ENCODE assay signal across 9 cellular contexts in genomic region chr10:132836832-132837540, GRCh38. TPM values are rescaled to one million over a fixed set of nuclear protein-coding genes. Genes with fewer than 3 reads are reported as not detected.
A peak's percentile ranks its signal among the peaks of the same experiment; 100 is the strongest.
DNase-seq lines count a peak whose midpoint lies in the region; ATAC-seq and TF ChIP-seq lines count a peak whose summit lies in the region.
"Had no signal": no experiment of that assay in that cellular context is flagged by ENCODE, and none has a peak within 500 bp of the region (broad histone marks: within the 10 kb centered on the region; RNA-seq: fewer than 3 reads in every experiment).

No MANE protein-coding gene starts in this region.

- peak; percentile 34 for ATAC-seq in left colon

- H3K27me3 ChIP-seq in mammary epithelial cell (ENCODE audit: insufficient read depth, low read length), result peaks cover 2% of the 10 kb centered on the region

- H3K79me2 ChIP-seq in mammary epithelial cell (ENCODE audit: insufficient read depth, low read length), result no peaks in the 10 kb centered on the region

- dilution Hi-C loops in mammary epithelial cell (cut with HindIII; ENCODE audit: low sequenced_read_pairs), result no loop called here

- no peaks in the 10 kb centered on the region for H3K4me1 ChIP-seq in mammary epithelial cell (ENCODE audit: insufficient read depth, low read length)

- BruUV-seq in mammary epithelial cell (replicated peaks; lab: Mats Ljungman, UMichigan), result no TSS peak

- intact Hi-C loops in mammary epithelial cell (cut with micrococcal nuclease), result loop anchor here (2.0 to 10.0 kb wide), 3 partner anchors 185 to 478 kb away; no protein-coding TSS in a partner anchor
- intact Hi-C loops in left colon (cut with DNase I, micrococcal nuclease), result loop anchor here in 1 of 2 donors (10.0 kb wide), 1 partner anchor 288 kb away; no protein-coding TSS in a partner anchor

- no peak overlapping the region for H3K4me3 ChIP-seq in mammary epithelial cell (replicated peaks in 1 of 3; ENCODE audit: insufficient read depth in 1 of 3, low read depth in 2 of 3, low read length in 3 of 3)

- H2AFZ ChIP-seq in mammary epithelial cell (ENCODE audit: low read depth, low read length), result no peak overlapping the region

- H3K36me3 ChIP-seq in mammary epithelial cell (ENCODE audit: insufficient read depth, low read length), result no peaks in the 10 kb centered on the region

- no peak overlapping the region for H3K27ac ChIP-seq in mammary epithelial cell (ENCODE audit: insufficient read depth, low read depth, low read length)

- in situ Hi-C loops in GM13976 (cut with MboI; ENCODE audit: low sequenced_read_pairs, unreplicated experiment), result no loop called here
- in situ Hi-C loops in mammary epithelial cell (cut with MboI; ENCODE audit: low sequenced_read_pairs in 2 of 2), result no loop called here

- no peak overlapping the region for H3K9ac ChIP-seq in mammary epithelial cell (ENCODE audit: insufficient read depth, low read length)

- H3K9me3 ChIP-seq in mammary epithelial cell (replicated peaks; ENCODE audit: insufficient read depth, low read length), result peaks cover 25% of the 10 kb centered on the region

- H3K4me2 ChIP-seq in mammary epithelial cell (ENCODE audit: insufficient read depth, low read depth, low read length), result no peak overlapping the region

- no peak for DNase-seq in AG09319 (ENCODE audit: extremely low read depth, low read depth)
- DNase-seq in GM13976 (ENCODE audit: low spot score), result peak; percentile 89
- peak; percentile 12 for DNase-seq in SW480 (ENCODE audit: low spot score)
- peak; percentile 6 for DNase-seq in mammary epithelial cell
- DNase-seq in left colon, result peak; percentile 21 to 24
- peak; percentile 33 to 53 for DNase-seq in stimulated activated CD4-positive, alpha-beta T cell treated with anti-CD3 and anti-CD28 coated beads, Interleukin-2, amount 100 ng/mL, for 48 hours
- DNase-seq in OCI-M2 (lab: John Stamatoyannopoulos, UW; ENCODE audit: unreplicated experiment), result no peak
- DNase-seq in NCI-H128 (lab: John Stamatoyannopoulos, UW; ENCODE audit: unreplicated experiment), result no peak

- WGBS in mammary epithelial cell (ENCODE audit: low coverage, missing lambda C conversion rate), result 45% methylated on average over 29 of the region's 34 CpGs

- peak; percentile 64 for TF ChIP-seq CTCF in AG09319 (IDR thresholded peaks at IDR 0.05; ENCODE audit: low read depth, low read length)
- peak; percentile 82 for TF ChIP-seq CTCF in GM13976 (IDR thresholded peaks at IDR 0.05; ENCODE audit: borderline replicate concordance, control extremely low read depth, extremely low read depth, insufficient read depth, missing control alignments)
- TF ChIP-seq CTCF in mammary epithelial cell (conservative IDR thresholded peaks at IDR 0.05 in 1 of 2, IDR thresholded peaks at IDR 0.05 in 1 of 2; ENCODE audit: extremely low read depth in 1 of 2, insufficient read depth in 1 of 2, low read depth in 1 of 2, low read length in 2 of 2), result peak; percentile 50 to 84

- H4K20me1 ChIP-seq in mammary epithelial cell (ENCODE audit: insufficient read depth, low read length), result no peaks in the 10 kb centered on the region

- CTCF ChIA-PET in mammary epithelial cell (lab: Charles Lee; ENCODE audit: low non-redundant PET), result no interaction called here

RNA-seq across cellular contexts. Expression of gene NKX6-2, which starts 51.0 kb away (rescaled TPM):
- total RNA-seq in mammary epithelial cell, result not detected
- polyA plus RNA-seq in mammary epithelial cell, result not detected
- not detected for polyA minus RNA-seq in mammary epithelial cell
- not detected for total RNA-seq in left colon
- total RNA-seq: mononuclear cell had no signal

Comparison
In these comparisons a context has a peak if more than half of its experiments do, and no peak if none do; other contexts are left out.
1. DNase-seq: peak in GM13976 (single experiment), SW480 (single experiment), mammary epithelial cell (single experiment), left colon (2 of 2) and stimulated activated CD4-positive, alpha-beta T cell treated with anti-CD3 and anti-CD28 coated beads, Interleukin-2, amount 100 ng/mL, for 48 hours (2 of 2); none in AG09319 (single experiment), OCI-M2 (single experiment) and NCI-H128 (single experiment).
2. Peak in every context shown above with its lines, with median percentiles within 50 percentile points of each other: CTCF ChIP-seq.